Comparison of ENCODE assay signal across 12 cellular contexts in genomic region chr1:54934081-54934480, GRCh38. TPM values are rescaled to one million over a fixed set of nuclear protein-coding genes. Genes with fewer than 3 reads are reported as not detected.
DNase-seq lines count a peak whose midpoint lies in the region; ATAC-seq, FAIRE-seq and TF ChIP-seq lines count a peak whose summit lies in the region.
"Not testable (repeated sequence)": the region's sequence is repeated elsewhere in the genome, so short reads cannot be mapped to it uniquely, and the experiment has no call there.
"Had no signal": no experiment of that assay in that cellular context is flagged by ENCODE, and none has a peak within 500 bp of the region (broad histone marks: within the 10 kb centered on the region; RNA-seq: fewer than 3 reads in every experiment).

No MANE protein-coding gene starts in this region.

- TF ChIP-seq CTCF in AG04450 (IDR thresholded peaks at IDR 0.05; ENCODE audit: low read depth, low read length); HFFc6 (IDR thresholded peaks at IDR 0.05); RWPE2 (IDR thresholded peaks at IDR 0.05; ENCODE audit: poor library complexity, severe bottlenecking); K562 (IDR thresholded peaks at IDR 0.05 in 2 of 3, conservative IDR thresholded peaks at IDR 0.05 in 1 of 3; ENCODE audit: insufficient read depth in 2 of 3, low read depth in 1 of 3, low read length in 3 of 3); neural progenitor cell (IDR thresholded peaks at IDR 0.05): not testable (repeated sequence)

- H3K36me3 Mint-ChIP-seq in HFFc6 (ENCODE audit: low read depth); neural progenitor cell: not testable (repeated sequence)

- H3K4me1 ChIP-seq in RWPE2 (ENCODE audit: insufficient read depth, poor library complexity, severe bottlenecking) (peaks cover 31% of the 10 kb centered on the region), neural progenitor cell (peaks cover 13% of the 10 kb centered on the region), skeletal muscle satellite cell (ENCODE audit: control insufficient read depth, insufficient read depth, low read length) (peaks cover 21% of the 10 kb centered on the region)
- not testable (repeated sequence) for H3K4me1 ChIP-seq in K562 (replicated peaks in 1 of 2; ENCODE audit: control insufficient read depth in 2 of 2, insufficient read depth in 2 of 2, low read length in 2 of 2); mesenchymal stem cell (ENCODE audit: control insufficient read depth, insufficient read depth, low read depth, low read length)

- not testable (repeated sequence) for FAIRE-seq in K562 (lab: Jason Lieb, UNC)

- H2AK5ac ChIP-seq in mesenchymal stem cell (ENCODE audit: low read length, severe bottlenecking) = peak overlapping the region; percentile 53

- peak overlapping the region; percentile 4 for H2BK5ac ChIP-seq in mesenchymal stem cell (ENCODE audit: low read depth, low read length, poor library complexity, severe bottlenecking)

- H3K79me2 ChIP-seq in K562 (ENCODE audit: control insufficient read depth, insufficient read depth, low read length); neural progenitor cell (ENCODE audit: low read depth): not testable (repeated sequence)

- not testable (repeated sequence) for H3F3A ChIP-seq in neural progenitor cell (ENCODE audit: low read depth)

- peak overlapping the region; percentile 79 for H3K27ac Mint-ChIP-seq in HFFc6
- H3K27ac Mint-ChIP-seq in neural progenitor cell = not testable (repeated sequence)

- not testable (repeated sequence) for H3K27me3 ChIP-seq in AG04450 (ENCODE audit: control insufficient read depth, insufficient read depth, low read length); RWPE2 (ENCODE audit: insufficient read depth, poor library complexity, severe bottlenecking); K562 (ENCODE audit: control insufficient read depth in 2 of 2, insufficient read depth in 2 of 2, low read length in 2 of 2); mesenchymal stem cell (ENCODE audit: control insufficient read depth in 1 of 2, insufficient read depth in 1 of 2, low read length in 2 of 2); neural progenitor cell; skeletal muscle satellite cell (ENCODE audit: control insufficient read depth, insufficient read depth, low read length)

- H2BK120ac ChIP-seq in mesenchymal stem cell (ENCODE audit: low read depth, low read length) = not testable (repeated sequence)

- H3K4me1 Mint-ChIP-seq in HFFc6 (ENCODE audit: low read depth) = peaks cover 47% of the 10 kb centered on the region
- H3K4me1 Mint-ChIP-seq in neural progenitor cell = peaks cover 30% of the 10 kb centered on the region

- 1% methylated on average over 6 of the region's 6 CpGs for WGBS in K562 (ENCODE audit: insufficient coverage, low coverage, missing lambda C conversion rate)
- 99% methylated on average over 4 of the region's 6 CpGs for WGBS in mesenchymal stem cell

- not testable (repeated sequence) for H3K9me3 Mint-ChIP-seq in HFFc6
- peaks cover 13% of the 10 kb centered on the region for H3K9me3 Mint-ChIP-seq in neural progenitor cell

- H4K91ac ChIP-seq in mesenchymal stem cell (ENCODE audit: low read length) = not testable (repeated sequence)

- H4K8ac ChIP-seq in mesenchymal stem cell (ENCODE audit: low read length) = not testable (repeated sequence)

- not testable (repeated sequence) for H3K4me3 Mint-ChIP-seq in HFFc6
- H3K4me3 Mint-ChIP-seq in neural progenitor cell = peak overlapping the region; percentile 15

- H3K27me3 Mint-ChIP-seq in HFFc6 (ENCODE audit: insufficient read depth); neural progenitor cell (ENCODE audit: insufficient read depth, low read depth): not testable (repeated sequence)

- not testable (repeated sequence) for H3K23ac ChIP-seq in mesenchymal stem cell (ENCODE audit: low read length in 2 of 2)

- BruUV-seq in K562 (replicated peaks; lab: Mats Ljungman, UMichigan) = not testable (repeated sequence)

- H2BK15ac ChIP-seq in mesenchymal stem cell (ENCODE audit: low read depth, poor library complexity, severe bottlenecking) = not testable (repeated sequence)

- not testable (repeated sequence) for H2BK12ac ChIP-seq in mesenchymal stem cell (ENCODE audit: low read length in 2 of 2)

- H3K9me3 ChIP-seq in AG04450 (ENCODE audit: control insufficient read depth, insufficient read depth, low read length); RWPE2 (ENCODE audit: severe bottlenecking); K562 (replicated peaks; ENCODE audit: control insufficient read depth, insufficient read depth, low read depth, low read length); mesenchymal stem cell (ENCODE audit: control insufficient read depth, low read length); neural progenitor cell (ENCODE audit: low read depth); skeletal muscle satellite cell (replicated peaks; ENCODE audit: low read length): not testable (repeated sequence)

- in situ Hi-C loops in K562 (cut with MboI) = not testable (repeated sequence)

- H3K27ac ChIP-seq in AG04450 (ENCODE audit: low read depth, low read length) (peak overlapping the region; percentile 83), RWPE2 (ENCODE audit: poor library complexity, severe bottlenecking) (peak overlapping the region; percentile 76), epithelial cell of prostate (peak overlapping the region; percentile 91), mesenchymal stem cell (ENCODE audit: low read length, poor library complexity, severe bottlenecking) (peak overlapping the region; percentile 92)
- H3K27ac ChIP-seq in K562 (ENCODE audit: extremely low read depth, low read depth, low read length); neural progenitor cell: not testable (repeated sequence)

- not testable (repeated sequence) for H3K4me3 ChIP-seq in AG04450 (ENCODE audit: low read depth, low read length); RWPE2 (ENCODE audit: severe bottlenecking); K562; mesenchymal stem cell (ENCODE audit: insufficient read depth in 1 of 2, low read depth in 1 of 2, low read length in 2 of 2); neural progenitor cell; skeletal muscle satellite cell (ENCODE audit: low read length)

- not testable (repeated sequence) for H3K18ac ChIP-seq in mesenchymal stem cell (ENCODE audit: low read depth in 1 of 2, low read length in 2 of 2)

- TF ChIP-seq EP300 in K562 (IDR thresholded peaks at IDR 0.05; ENCODE audit: low read length) = not testable (repeated sequence)

- not testable (repeated sequence) for H3K4me2 ChIP-seq in K562 (ENCODE audit: insufficient read depth, low read length); mesenchymal stem cell (ENCODE audit: low read length, poor library complexity, severe bottlenecking); neural progenitor cell; skeletal muscle satellite cell (ENCODE audit: low read length)

- DNase-seq in AG04450 (ENCODE audit: low read depth, low spot score); HFFc6; RWPE2 (ENCODE audit: low spot score); K562 (ENCODE audit: extremely low read depth in 1 of 4, low spot score in 3 of 4); epithelial cell of prostate (ENCODE audit: low read depth, low spot score); mesenchymal stem cell; neural progenitor cell (ENCODE audit: low spot score): not testable (repeated sequence)

- ATAC-seq in RWPE2 (ENCODE audit: low read depth); K562: not testable (repeated sequence)

- H3K9me1 ChIP-seq in K562 (ENCODE audit: control insufficient read depth, insufficient read depth, low read length) = not testable (repeated sequence)

- POLR2A ChIA-PET in AG04450 (lab: Yijun Ruan, JAX) = interaction anchor here (0.6 to 0.7 kb wide), 4 partner anchors 22 to 785 kb away, joined by 3 to 7 read pairs (median 4); no protein-coding TSS in a partner anchor
- POLR2A ChIA-PET in K562 (lab: Yijun Ruan, JAX) = interaction anchor here (0.6 to 1.1 kb wide), 3 partner anchors 29 to 397 kb away, joined by 3 to 4 read pairs (median 4); no protein-coding TSS in a partner anchor

- not testable (repeated sequence) for H4K20me1 ChIP-seq in K562 (replicated peaks; ENCODE audit: control insufficient read depth, insufficient read depth, low read length); neural progenitor cell (ENCODE audit: low read depth)

- not testable (repeated sequence) for H3K79me1 ChIP-seq in mesenchymal stem cell (replicated peaks; ENCODE audit: low read length, poor library complexity, severe bottlenecking)

- intact Hi-C loops in K562 (cut with micrococcal nuclease) = not testable (repeated sequence)

- not testable (repeated sequence) for H2AFZ ChIP-seq in K562 (ENCODE audit: low read depth, low read length); mesenchymal stem cell (ENCODE audit: low read depth, low read length); neural progenitor cell (replicated peaks)

- CTCF ChIA-PET in AG04450 (lab: Charles Lee) = interaction anchor here (1.4 to 4.0 kb wide), 3 partner anchors 11 to 62 kb away, joined by 5 to 40 read pairs (median 8); no protein-coding TSS in a partner anchor
- CTCF ChIA-PET in K562 (lab: Yijun Ruan, JAX; ENCODE audit: low intra/inter-chr PET ratio) = not testable (repeated sequence)

- TF ChIP-seq POLR2A in K562 (conservative IDR thresholded peaks at IDR 0.05) = not testable (repeated sequence)

- not testable (repeated sequence) for H3K4ac ChIP-seq in mesenchymal stem cell (ENCODE audit: low read depth in 1 of 2, low read length in 2 of 2)

- H3K36me3 ChIP-seq in RWPE2 (ENCODE audit: low read depth); K562 (ENCODE audit: control insufficient read depth, insufficient read depth, low read length); mesenchymal stem cell (ENCODE audit: control insufficient read depth in 1 of 2, insufficient read depth in 2 of 2, low read depth in 1 of 2, low read length in 2 of 2); neural progenitor cell; skeletal muscle satellite cell (ENCODE audit: insufficient read depth, low read length): not testable (repeated sequence)

- H3K9ac ChIP-seq in K562 (ENCODE audit: insufficient read depth in 1 of 2, low read depth in 2 of 2, low read length in 2 of 2); mesenchymal stem cell (ENCODE audit: low read length); neural progenitor cell: not testable (repeated sequence)
- H3K9ac ChIP-seq in skeletal muscle satellite cell (ENCODE audit: low read depth, low read length) = peak overlapping the region; percentile 51

- H3K14ac ChIP-seq in mesenchymal stem cell (ENCODE audit: low read length in 2 of 2) = not testable (repeated sequence)

- not testable (repeated sequence) for TF ChIP-seq RAD21 in K562 (CRISPR knock-in tag; conservative IDR thresholded peaks at IDR 0.05 in 1 of 2, IDR thresholded peaks at IDR 0.05 in 1 of 2)

RNA-seq across cellular contexts. Expression of gene TMEM61, which starts 46.3 kb away (rescaled TPM):
- polyA plus RNA-seq in AG04450 (2011; rRNA removed) (not detected in 2 replicates), K562 (2011; rRNA removed) (not detected in 2 replicates), K562 (2014; fragmentation: Illumina TruSeq; extraction: Trizol) (not detected in 2 replicates), K562 (2014; fragmentation: Nextera tagmentation; extraction: Ambion mirVana) (not detected), K562 (2014; rRNA removed) (not detected in 2 replicates)
- polyA minus RNA-seq in AG04450 (2011; rRNA and poly(A)+ RNA removed) = not detected in 2 replicates
- total RNA-seq in HFFc6 (2021; fragmentation: NEBNext Ultra II Directional; extraction: Animal tissue kit (Norgen Biotek cat#: 25700)) = not detected
- not detected in 2 replicates for total RNA-seq in K562 (2011; cell fraction: chromatin; rRNA removed; ENCODE audit: low replicate concordance)
- not detected in 2 replicates for total RNA-seq in K562 (2011; cell fraction: nucleolus; rRNA removed)
- not detected in 2 replicates for total RNA-seq in K562 (2011; cell fraction: nucleoplasm; rRNA removed)
- total RNA-seq in K562 (2014; rRNA removed) (not detected in 2 replicates), K562 (2014; rRNA removed; fragmentation: Illumina TruSeq; extraction: Trizol) (not detected in 2 replicates), K562 (2015; rRNA removed; fragmentation: Illumina TruSeq; extraction: Trizol) (not detected in 2 replicates), K562 (2021) (not detected in 2 replicates), neural progenitor cell (ENCODE audit: low replicate concordance) (not detected in 2 replicates)
- not detected in 2 replicates for polyA plus RNA-seq in K562 (2011; cell fraction: cytosol; rRNA removed)
- polyA plus RNA-seq in K562 (2011; cell fraction: nucleus; rRNA removed) = not detected in 2 replicates
- not detected in 2 replicates for polyA plus RNA-seq in K562 (2012)
- not detected in 2 replicates for polyA minus RNA-seq in K562 (2011; rRNA and poly(A)+ RNA removed)
- polyA minus RNA-seq in K562 (2011; cell fraction: cytosol; rRNA and poly(A)+ RNA removed) = not detected in 2 replicates
- not detected in 2 replicates for polyA minus RNA-seq in K562 (2011; cell fraction: nucleus; rRNA and poly(A)+ RNA removed)
- polyA plus RNA-seq in mesenchymal stem cell (2013, experiment 1 of 2) = not detected
- not detected for polyA plus RNA-seq in mesenchymal stem cell (2013, experiment 2 of 2)
- not detected in 2 replicates for total RNA-seq in skeletal muscle satellite cell (2012; rRNA removed)
- total RNA-seq: A172; CD8-positive, alpha-beta T cell had no signal
- polyA plus RNA-seq: BJ, CD14-positive monocyte had no signal

RNA-seq across cellular contexts. Expression of gene DHCR24, which starts 47.1 kb away (rescaled TPM):
- 60.5 and 89.0 TPM in 2 replicates for polyA plus RNA-seq in AG04450 (2011; rRNA removed)
- polyA minus RNA-seq in AG04450 (2011; rRNA and poly(A)+ RNA removed) = 178 and 224 TPM in 2 replicates
- total RNA-seq in HFFc6 (2021; fragmentation: NEBNext Ultra II Directional; extraction: Animal tissue kit (Norgen Biotek cat#: 25700)) = 10 to 100 TPM; 39.3 to 88.4 (median 74.8) TPM
- total RNA-seq in K562 (2011; cell fraction: chromatin; rRNA removed; ENCODE audit: low replicate concordance) = 237 and 531 TPM in 2 replicates
- 417 and 435 TPM in 2 replicates for total RNA-seq in K562 (2011; cell fraction: nucleolus; rRNA removed)
- 411 and 423 TPM in 2 replicates for total RNA-seq in K562 (2011; cell fraction: nucleoplasm; rRNA removed)
- 93.5 and 113 TPM in 2 replicates for total RNA-seq in K562 (2014; rRNA removed)
- 70.6 and 74.3 TPM in 2 replicates for total RNA-seq in K562 (2014; rRNA removed; fragmentation: Illumina TruSeq; extraction: Trizol)
- total RNA-seq in K562 (2015; rRNA removed; fragmentation: Illumina TruSeq; extraction: Trizol) = 79.9 and 82.1 TPM in 2 replicates
- 158 and 161 TPM in 2 replicates for total RNA-seq in K562 (2021)
- polyA plus RNA-seq in K562 (2011; rRNA removed) = 137 and 183 TPM in 2 replicates
- polyA plus RNA-seq in K562 (2011; cell fraction: cytosol; rRNA removed) = 207 and 209 TPM in 2 replicates
- polyA plus RNA-seq in K562 (2011; cell fraction: nucleus; rRNA removed) = 214 and 280 TPM in 2 replicates
- polyA plus RNA-seq in K562 (2012) = 93.6 and 212 TPM in 2 replicates
- 138 and 140 TPM in 2 replicates for polyA plus RNA-seq in K562 (2014; fragmentation: Illumina TruSeq; extraction: Trizol)
- 10 to 100 TPM; 23.4 to 29.6 TPM for polyA plus RNA-seq in K562 (2014; fragmentation: Nextera tagmentation; extraction: Ambion mirVana)
- polyA plus RNA-seq in K562 (2014; rRNA removed) = 69.9 and 70.7 TPM in 2 replicates
- polyA minus RNA-seq in K562 (2011; rRNA and poly(A)+ RNA removed) = 215 and 292 TPM in 2 replicates
- 158 and 163 TPM in 2 replicates for polyA minus RNA-seq in K562 (2011; cell fraction: cytosol; rRNA and poly(A)+ RNA removed)
- 97.6 and 98.3 TPM in 2 replicates for polyA minus RNA-seq in K562 (2011; cell fraction: nucleus; rRNA and poly(A)+ RNA removed)
- polyA plus RNA-seq in mesenchymal stem cell (2013, experiment 1 of 2) = 136 TPM
- polyA plus RNA-seq in mesenchymal stem cell (2013, experiment 2 of 2) = 139 TPM
- total RNA-seq in neural progenitor cell (ENCODE audit: low replicate concordance) = 94.5 and 147 TPM in 2 replicates
- total RNA-seq in skeletal muscle satellite cell (2012; rRNA removed) = 86.9 and 190 TPM in 2 replicates
